Comparison of ENCODE assay signal across 21 cellular contexts in genomic region chr15:61086001-61086400, GRCh38.
"Had no signal": no experiment of that assay in that cellular context is flagged by ENCODE, and none has a peak within 500 bp of the region (broad histone marks: within the 10 kb centered on the region; RNA-seq: fewer than 3 reads in every experiment).

No MANE protein-coding gene starts in this region.

- H3K4me1 ChIP-seq: SJSA1 had no signal

- H3K36me3 ChIP-seq: SJSA1 had no signal

- H3K27me3 ChIP-seq: SJSA1 had no signal

- H3K9me3 ChIP-seq: SJSA1 had no signal

- H3K27ac ChIP-seq: SJSA1, SK-N-MC had no signal

- DNase-seq: IMR-90, Karpas-422, KG1, MM.1S, NCI-H1436, NCI-H187, NCI-H2029, NCI-H2081 treated with DMSO at 0.1 percent for 48 hours, NCI-H2171, NCI-H226, NCI-H446, NCI-H510A, NCI-H524 treated with DMSO at 0.1 percent for 48 hours, NCI-H69, NCI-H774, Right ventricle myocardium superior, RPMI8226, SIG-M5 had no signal

- FAIRE-seq: RCC 7860 had no signal

- H3K4me3 ChIP-seq: SJSA1, SK-N-MC had no signal
